In genomic region chrX:119686087-119686639, GRCh38 we compare ENCODE assay signal across 1 cellular context.
A peak's percentile ranks its signal among the peaks of the same experiment; 100 is the strongest.
TF ChIP-seq lines count a peak whose summit lies in the region.

No MANE protein-coding gene starts in this region.

TF ChIP-seq in K562, 482 proteins besides CTCF, POLR2A, EP300 and RAD21 (continued from another document):
- TF ChIP-seq, protein P1, sequence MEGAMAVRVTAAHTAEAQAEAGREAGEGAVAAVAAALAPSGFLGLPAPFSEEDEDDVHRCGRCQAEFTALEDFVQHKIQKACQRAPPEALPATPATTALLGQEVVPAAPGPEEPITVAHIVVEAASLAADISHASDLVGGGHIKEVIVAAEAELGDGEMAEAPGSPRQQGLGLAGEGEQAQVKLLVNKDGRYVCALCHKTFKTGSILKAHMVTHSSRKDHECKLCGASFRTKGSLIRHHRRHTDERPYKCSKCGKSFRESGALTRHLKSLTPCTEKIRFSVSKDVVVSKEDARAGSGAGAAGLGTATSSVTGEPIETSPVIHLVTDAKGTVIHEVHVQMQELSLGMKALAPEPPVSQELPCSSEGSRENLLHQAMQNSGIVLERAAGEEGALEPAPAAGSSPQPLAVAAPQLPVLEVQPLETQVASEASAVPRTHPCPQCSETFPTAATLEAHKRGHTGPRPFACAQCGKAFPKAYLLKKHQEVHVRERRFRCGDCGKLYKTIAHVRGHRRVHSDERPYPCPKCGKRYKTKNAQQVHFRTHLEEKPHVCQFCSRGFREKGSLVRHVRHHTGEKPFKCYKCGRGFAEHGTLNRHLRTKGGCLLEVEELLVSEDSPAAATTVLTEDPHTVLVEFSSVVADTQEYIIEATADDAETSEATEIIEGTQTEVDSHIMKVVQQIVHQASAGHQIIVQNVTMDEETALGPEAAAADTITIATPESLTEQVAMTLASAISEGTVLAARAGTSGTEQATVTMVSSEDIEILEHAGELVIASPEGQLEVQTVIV (CRISPR knock-in tag; IDR thresholded peaks at IDR 0.05; ENCODE audit: borderline replicate concordance) = no peak
- TF ChIP-seq, protein P2, sequence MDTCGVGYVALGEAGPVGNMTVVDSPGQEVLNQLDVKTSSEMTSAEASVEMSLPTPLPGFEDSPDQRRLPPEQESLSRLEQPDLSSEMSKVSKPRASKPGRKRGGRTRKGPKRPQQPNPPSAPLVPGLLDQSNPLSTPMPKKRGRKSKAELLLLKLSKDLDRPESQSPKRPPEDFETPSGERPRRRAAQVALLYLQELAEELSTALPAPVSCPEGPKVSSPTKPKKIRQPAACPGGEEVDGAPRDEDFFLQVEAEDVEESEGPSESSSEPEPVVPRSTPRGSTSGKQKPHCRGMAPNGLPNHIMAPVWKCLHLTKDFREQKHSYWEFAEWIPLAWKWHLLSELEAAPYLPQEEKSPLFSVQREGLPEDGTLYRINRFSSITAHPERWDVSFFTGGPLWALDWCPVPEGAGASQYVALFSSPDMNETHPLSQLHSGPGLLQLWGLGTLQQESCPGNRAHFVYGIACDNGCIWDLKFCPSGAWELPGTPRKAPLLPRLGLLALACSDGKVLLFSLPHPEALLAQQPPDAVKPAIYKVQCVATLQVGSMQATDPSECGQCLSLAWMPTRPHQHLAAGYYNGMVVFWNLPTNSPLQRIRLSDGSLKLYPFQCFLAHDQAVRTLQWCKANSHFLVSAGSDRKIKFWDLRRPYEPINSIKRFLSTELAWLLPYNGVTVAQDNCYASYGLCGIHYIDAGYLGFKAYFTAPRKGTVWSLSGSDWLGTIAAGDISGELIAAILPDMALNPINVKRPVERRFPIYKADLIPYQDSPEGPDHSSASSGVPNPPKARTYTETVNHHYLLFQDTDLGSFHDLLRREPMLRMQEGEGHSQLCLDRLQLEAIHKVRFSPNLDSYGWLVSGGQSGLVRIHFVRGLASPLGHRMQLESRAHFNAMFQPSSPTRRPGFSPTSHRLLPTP (IDR thresholded peaks at IDR 0.05; ENCODE audit: borderline replicate concordance, extremely low read depth, insufficient read length) = no peak
- TF ChIP-seq SMAD4 (CRISPR knock-in tag; conservative IDR thresholded peaks at IDR 0.05) (0 out of 2 replicates have a peak, but pooled peaks have one; percentile 0), ZNF583 (CRISPR knock-in tag; IDR thresholded peaks at IDR 0.05) (no peak), L3MBTL2 (IDR thresholded peaks at IDR 0.05) (peak; percentile 48), ZFP1 (CRISPR knock-in tag; IDR thresholded peaks at IDR 0.05) (no peak), SMAD1 (IDR thresholded peaks at IDR 0.05; ENCODE audit: low read depth, low read length, partially characterized antibody) (no peak), PTBP1 (IDR thresholded peaks at IDR 0.05; ENCODE audit: low read depth, low read length) (no peak), NCOA1 (IDR thresholded peaks at IDR 0.05; ENCODE audit: low read depth) (no peak), MGA (IDR thresholded peaks at IDR 0.05) (peak; percentile 81), RBM34 (IDR thresholded peaks at IDR 0.05; ENCODE audit: borderline replicate concordance, insufficient read depth, low read length) (no peak), HCFC1 (IDR thresholded peaks at IDR 0.05; ENCODE audit: low read depth, low read length) (no peak), ZNF274 (IDR thresholded peaks at IDR 0.05; ENCODE audit: borderline replicate concordance, low read depth, low read length) (no peak), ZNF592 (IDR thresholded peaks at IDR 0.05) (peak; percentile 59; the same call in 1 of the 2 replicates), RNF219 (CRISPR knock-in tag; IDR thresholded peaks at IDR 0.05) (no peak), TAF7 (tag; IDR thresholded peaks at IDR 0.05) (no peak), ZNF586 (CRISPR knock-in tag; conservative IDR thresholded peaks at IDR 0.05) (no peak), NFIC (IDR thresholded peaks at IDR 0.05) (0 out of 2 replicates have a peak, but pooled peaks have one; percentile 1)
- TF ChIP-seq, protein P3, sequence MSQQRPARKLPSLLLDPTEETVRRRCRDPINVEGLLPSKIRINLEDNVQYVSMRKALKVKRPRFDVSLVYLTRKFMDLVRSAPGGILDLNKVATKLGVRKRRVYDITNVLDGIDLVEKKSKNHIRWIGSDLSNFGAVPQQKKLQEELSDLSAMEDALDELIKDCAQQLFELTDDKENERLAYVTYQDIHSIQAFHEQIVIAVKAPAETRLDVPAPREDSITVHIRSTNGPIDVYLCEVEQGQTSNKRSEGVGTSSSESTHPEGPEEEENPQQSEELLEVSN (IDR thresholded peaks at IDR 0.05; ENCODE audit: borderline replicate concordance in 1 of 2, extremely low read depth in 1 of 2, insufficient read depth in 1 of 2, insufficient read length in 1 of 2, low read depth in 1 of 2, low read length in 1 of 2, poor library complexity in 1 of 2, severe bottlenecking in 1 of 2) = peak in 1 of 2 experiments; percentile 55
